In genomic region chrX:47646636-47647035, GRCh38 we compare ENCODE assay signal across 13 cellular contexts. TPM values are rescaled to one million over a fixed set of nuclear protein-coding genes. Genes with fewer than 3 reads are reported as not detected.
"Had no signal": no experiment of that assay in that cellular context is flagged by ENCODE, and none has a peak within 500 bp of the region (broad histone marks: within the 10 kb centered on the region; RNA-seq: fewer than 3 reads in every experiment).

No MANE protein-coding gene starts in this region.

- H3K4me3 ChIP-seq: adrenal gland, body of pancreas, gastroesophageal sphincter, pancreas, stomach, thoracic aorta had no signal

- H3K36me3 ChIP-seq: adrenal gland, gastroesophageal sphincter, pancreas, stomach, thoracic aorta had no signal

- H3K4me1 ChIP-seq: pancreas had no signal

- DNase-seq: activated B cell treated with CpG ODN at 0.5 μM for 24 hours; activated CD4-positive, alpha-beta T cell treated with anti-CD3 and anti-CD28 coated beads, Interleukin-2, amount 50 U/mL, for 4 hours; adrenal gland; body of pancreas; central memory CD4-positive, alpha-beta T cell; cortex of kidney; effector memory CD8-positive, alpha-beta T cell; pancreas; stimulated activated CD4-positive, alpha-beta T cell treated with anti-CD3 and anti-CD28 coated beads, Interleukin-4, amount 100 ng/mL, for 24 hours; stomach had no signal

- H3K4me3 Mint-ChIP-seq: activated B cell treated with CpG ODN at 0.5 μM for 24 hours; effector memory CD8-positive, alpha-beta T cell had no signal

- H3K9me3 Mint-ChIP-seq: activated B cell treated with CpG ODN at 0.5 μM for 24 hours; effector memory CD8-positive, alpha-beta T cell had no signal

- H3K9me3 ChIP-seq: adrenal gland, body of pancreas, gastroesophageal sphincter, pancreas, stomach, thoracic aorta had no signal

- H3K27ac Mint-ChIP-seq: activated B cell treated with CpG ODN at 0.5 μM for 24 hours; effector memory CD8-positive, alpha-beta T cell had no signal

- H3K27me3 Mint-ChIP-seq: activated B cell treated with CpG ODN at 0.5 μM for 24 hours; effector memory CD8-positive, alpha-beta T cell had no signal

- H3K27ac ChIP-seq: body of pancreas, gastroesophageal sphincter, pancreas, stomach, thoracic aorta had no signal

RNA-seq across cellular contexts. Expression of gene SYN1, which starts 27.0 kb away (rescaled TPM):
- total RNA-seq: activated B cell treated with CpG ODN at 0.5 μM for 24 hours, mesenteric fat pad had no signal
